Comparison of ENCODE assay signal across 20 cellular contexts in the genomic region with DNA sequence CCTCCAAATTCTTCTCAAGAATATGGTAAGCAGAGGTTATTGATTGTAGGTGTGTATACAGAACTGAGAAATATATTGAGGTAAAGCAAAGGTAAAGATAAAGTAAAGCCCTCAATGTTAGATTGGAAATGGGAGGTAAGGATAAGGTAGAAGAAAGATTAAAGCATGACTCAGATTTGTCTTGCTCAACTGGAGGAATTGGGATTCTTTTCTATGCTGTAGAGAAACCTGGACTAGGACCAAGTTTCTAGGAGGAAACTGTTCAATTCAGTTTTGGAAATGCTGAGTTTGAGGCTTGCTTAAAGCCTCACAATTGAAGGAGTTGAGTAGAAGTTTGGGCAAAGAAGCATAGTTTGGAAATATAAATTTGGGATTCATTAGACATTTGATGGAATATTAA.
DNase-seq lines count a peak whose midpoint lies in the region; FAIRE-seq and TF ChIP-seq lines count a peak whose summit lies in the region.
"Had no signal": no experiment of that assay in that cellular context is flagged by ENCODE, and none has a peak within 500 bp of the region (broad histone marks: within the 10 kb centered on the region; RNA-seq: fewer than 3 reads in every experiment).

No MANE protein-coding gene starts in this region.

- H3K4me3 ChIP-seq in choroid plexus epithelial cell (ENCODE audit: low read depth, low read length) (no peak overlapping the region), H7 (ENCODE audit: insufficient read depth, low read depth, low read length) (no peak overlapping the region), kidney (ENCODE audit: low read length in 2 of 2) (no peak overlapping the region)
- H3K4me3 ChIP-seq: gastrocnemius medialis, left ventricle myocardium inferior, mucosa of descending colon, SJCRH30, testis had no signal

- intact Hi-C loops in kidney (cut with DNase I): no loop called here

- DNase-seq in EH (ENCODE audit: low read depth) (peak; percentile 47), NCI-H226 (peak; percentile 83), choroid plexus epithelial cell (ENCODE audit: low read depth) (peak; percentile 57), kidney tubule cell (ENCODE audit: low spot score) (peak; percentile 30), DMS 273 treated with DMSO at 0.1 percent for 48 hours (lab: John Stamatoyannopoulos, UW) (no peak), H7 (no peak), iPS-NIHi7 (ENCODE audit: extremely low spot score) (no peak), kidney (no peak)
- DNase-seq: activated CD4-positive, alpha-beta memory T cell treated with anti-CD3 and anti-CD28 coated beads, Interleukin-2, amount 10 ng/mL, durations not matched to agents 7 days and 5 days; CD4-positive, CD25-positive, alpha-beta regulatory T cell; DMS79; effector memory CD8-positive, alpha-beta T cell; gastrocnemius medialis; left ventricle myocardium inferior; mucosa of descending colon; NCI-H1417; NCI-H2107; NCI-H524 treated with DMSO at 0.1 percent for 48 hours; SJCRH30; testis had no signal

- H3K27ac ChIP-seq in kidney (ENCODE audit: low read depth in 2 of 2, low read length in 2 of 2): no peak overlapping the region
- H3K27ac ChIP-seq: gastrocnemius medialis, left ventricle myocardium inferior, SJCRH30, testis had no signal

- TF ChIP-seq CTCF in choroid plexus epithelial cell (conservative IDR thresholded peaks at IDR 0.05; ENCODE audit: low read depth, low read length): no peak
- no peak for TF ChIP-seq CTCF in kidney (IDR thresholded peaks at IDR 0.05; ENCODE audit: borderline replicate concordance, extremely low read depth, insufficient read depth)

- H3K9me3 ChIP-seq in kidney (ENCODE audit: control insufficient read depth in 1 of 2, low read length in 2 of 2): no peaks in the 10 kb centered on the region
- H3K9me3 ChIP-seq: gastrocnemius medialis, mucosa of descending colon, SJCRH30, testis had no signal

- FAIRE-seq in kidney (lab: Jason Lieb, UNC): no peak

- no peaks in the 10 kb centered on the region for H3K4me1 ChIP-seq in kidney (ENCODE audit: control insufficient read depth in 1 of 2, insufficient read depth in 1 of 2, low read depth in 1 of 2, low read length in 2 of 2)
- H3K4me1 ChIP-seq: gastrocnemius medialis, left ventricle myocardium inferior, SJCRH30, testis had no signal

- H3K27me3 ChIP-seq in H7 (ENCODE audit: control insufficient read depth, insufficient read depth, low read length): no peaks in the 10 kb centered on the region
- H3K27me3 ChIP-seq: gastrocnemius medialis, SJCRH30, testis had no signal

- no peak overlapping the region for H3K9ac ChIP-seq in kidney (ENCODE audit: low read length in 2 of 2)

- H3K36me3 ChIP-seq in H7 (replicated peaks; ENCODE audit: control insufficient read depth, insufficient read depth, low read length) (no peaks in the 10 kb centered on the region), kidney (ENCODE audit: control insufficient read depth in 1 of 2, insufficient read depth in 2 of 2, low read length in 2 of 2) (no peaks in the 10 kb centered on the region)
- H3K36me3 ChIP-seq: gastrocnemius medialis, left ventricle myocardium inferior, SJCRH30 had no signal

Comparison
In these comparisons a context has a peak if more than half of its experiments do, and no peak if none do; other contexts are left out.
1. DNase-seq: peak in EH (single experiment), NCI-H226 (single experiment), choroid plexus epithelial cell (single experiment) and kidney tubule cell (single experiment); none in DMS 273 treated with DMSO at 0.1 percent for 48 hours (single experiment), H7 (single experiment), iPS-NIHi7 (single experiment) and kidney (single experiment).